In the genomic region with DNA sequence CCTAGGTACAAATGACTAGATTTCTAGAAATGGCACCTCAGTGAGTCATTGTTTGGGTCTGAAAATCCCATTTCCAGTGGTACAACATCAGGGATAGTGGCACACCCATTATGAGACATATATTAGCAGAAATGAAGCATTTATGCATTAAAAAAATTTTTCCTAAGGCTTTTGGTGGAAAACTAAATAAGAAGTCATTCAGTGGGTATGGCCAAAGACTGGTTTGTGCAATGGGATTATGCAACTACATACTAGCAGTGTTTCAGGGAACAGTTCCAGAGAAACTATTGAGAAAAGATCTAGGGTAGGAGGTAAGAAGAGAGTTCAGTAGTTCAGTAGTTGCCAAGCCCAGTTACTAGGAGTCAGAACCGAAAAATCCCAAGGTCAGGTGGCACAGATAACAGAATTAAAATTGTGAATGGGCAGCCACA, we compare ENCODE assay signal across 1 cellular context.
TF ChIP-seq lines count a peak whose summit lies in the region.

No MANE protein-coding gene starts in this region.

TF ChIP-seq in HCT116, 20 proteins besides CTCF, POLR2A, EP300 and RAD21:
- TF ChIP-seq, protein P1, sequence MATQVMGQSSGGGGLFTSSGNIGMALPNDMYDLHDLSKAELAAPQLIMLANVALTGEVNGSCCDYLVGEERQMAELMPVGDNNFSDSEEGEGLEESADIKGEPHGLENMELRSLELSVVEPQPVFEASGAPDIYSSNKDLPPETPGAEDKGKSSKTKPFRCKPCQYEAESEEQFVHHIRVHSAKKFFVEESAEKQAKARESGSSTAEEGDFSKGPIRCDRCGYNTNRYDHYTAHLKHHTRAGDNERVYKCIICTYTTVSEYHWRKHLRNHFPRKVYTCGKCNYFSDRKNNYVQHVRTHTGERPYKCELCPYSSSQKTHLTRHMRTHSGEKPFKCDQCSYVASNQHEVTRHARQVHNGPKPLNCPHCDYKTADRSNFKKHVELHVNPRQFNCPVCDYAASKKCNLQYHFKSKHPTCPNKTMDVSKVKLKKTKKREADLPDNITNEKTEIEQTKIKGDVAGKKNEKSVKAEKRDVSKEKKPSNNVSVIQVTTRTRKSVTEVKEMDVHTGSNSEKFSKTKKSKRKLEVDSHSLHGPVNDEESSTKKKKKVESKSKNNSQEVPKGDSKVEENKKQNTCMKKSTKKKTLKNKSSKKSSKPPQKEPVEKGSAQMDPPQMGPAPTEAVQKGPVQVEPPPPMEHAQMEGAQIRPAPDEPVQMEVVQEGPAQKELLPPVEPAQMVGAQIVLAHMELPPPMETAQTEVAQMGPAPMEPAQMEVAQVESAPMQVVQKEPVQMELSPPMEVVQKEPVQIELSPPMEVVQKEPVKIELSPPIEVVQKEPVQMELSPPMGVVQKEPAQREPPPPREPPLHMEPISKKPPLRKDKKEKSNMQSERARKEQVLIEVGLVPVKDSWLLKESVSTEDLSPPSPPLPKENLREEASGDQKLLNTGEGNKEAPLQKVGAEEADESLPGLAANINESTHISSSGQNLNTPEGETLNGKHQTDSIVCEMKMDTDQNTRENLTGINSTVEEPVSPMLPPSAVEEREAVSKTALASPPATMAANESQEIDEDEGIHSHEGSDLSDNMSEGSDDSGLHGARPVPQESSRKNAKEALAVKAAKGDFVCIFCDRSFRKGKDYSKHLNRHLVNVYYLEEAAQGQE (IDR thresholded peaks at IDR 0.05; ENCODE audit: low read depth): no peak
- no peak for TF ChIP-seq SP1 (IDR thresholded peaks at IDR 0.05; ENCODE audit: low read depth)
- TF ChIP-seq SRF (IDR thresholded peaks at IDR 0.05; ENCODE audit: low read depth): no peak
- TF ChIP-seq YY1 (IDR thresholded peaks at IDR 0.05; ENCODE audit: extremely low read depth, insufficient replicate concordance, low read depth, low read length): no peak
- TF ChIP-seq, protein P2, sequence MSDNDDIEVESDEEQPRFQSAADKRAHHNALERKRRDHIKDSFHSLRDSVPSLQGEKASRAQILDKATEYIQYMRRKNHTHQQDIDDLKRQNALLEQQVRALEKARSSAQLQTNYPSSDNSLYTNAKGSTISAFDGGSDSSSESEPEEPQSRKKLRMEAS (IDR thresholded peaks at IDR 0.05): no peak
- TF ChIP-seq CBX3 (IDR thresholded peaks at IDR 0.05; ENCODE audit: low read depth): no peak
